12 cellular contexts compared by ENCODE assay signal in the genomic region with DNA sequence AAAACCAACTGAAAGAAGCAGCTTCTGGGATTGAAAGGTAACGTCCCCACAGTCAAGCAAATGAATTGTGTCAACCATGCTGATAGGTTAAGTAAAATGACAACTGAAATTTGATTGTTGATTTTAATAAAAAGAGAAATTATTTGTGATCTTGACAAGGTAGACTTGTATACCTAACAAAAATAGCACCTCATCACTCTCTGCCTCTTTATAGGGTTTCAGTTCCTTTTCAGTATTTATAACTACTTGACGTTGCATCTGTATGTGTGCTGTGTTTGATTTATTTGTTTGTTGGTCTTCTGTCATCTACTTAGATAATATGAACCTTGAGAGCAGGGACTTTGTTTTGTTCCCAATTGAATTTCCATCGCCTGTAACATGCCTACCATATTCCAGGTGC. TPM values are rescaled to one million over a fixed set of nuclear protein-coding genes. Genes with fewer than 3 reads are reported as not detected.
DNase-seq lines count a peak whose midpoint lies in the region; ATAC-seq, FAIRE-seq and TF ChIP-seq lines count a peak whose summit lies in the region.
"Had no signal": no experiment of that assay in that cellular context is flagged by ENCODE, and none has a peak within 500 bp of the region (broad histone marks: within the 10 kb centered on the region; RNA-seq: fewer than 3 reads in every experiment).

No MANE protein-coding gene starts in this region.

- no peak for FAIRE-seq in A549 (lab: Jason Lieb, UNC)
- FAIRE-seq: endometrium had no signal

- ATAC-seq in A549 = no peak
- peak; percentile 94 for ATAC-seq in GM19025 (IDR thresholded peaks at IDR 0.05; ENCODE audit: low read depth, unreplicated experiment)
- peak; percentile 96 for ATAC-seq in HG02678 (IDR thresholded peaks at IDR 0.05; ENCODE audit: unreplicated experiment)
- peak; percentile 96 for ATAC-seq in HG03521 (IDR thresholded peaks at IDR 0.05; ENCODE audit: unreplicated experiment)
- no peak for ATAC-seq in gastroesophageal sphincter

- no peak for TF ChIP-seq POLR2A in A549 (IDR thresholded peaks at IDR 0.05; ENCODE audit: low read length)
- TF ChIP-seq POLR2A in gastroesophageal sphincter (IDR thresholded peaks at IDR 0.05) = no peak
- no peak for TF ChIP-seq POLR2A in transverse colon (IDR thresholded peaks at IDR 0.05)

- H3K27me3 ChIP-seq in osteoblast (ENCODE audit: insufficient read depth, low read length) (no peaks in the 10 kb centered on the region), gastroesophageal sphincter (no peaks in the 10 kb centered on the region), transverse colon (no peaks in the 10 kb centered on the region)

- DNase-seq in A549 (ENCODE audit: low read depth in 1 of 2, low spot score in 1 of 2) (no peak), osteoblast (ENCODE audit: insufficient read length, low spot score, missing footprints) (no peak), transverse colon (no peak), NCI-H1694 treated with DMSO at 0.1 percent for 48 hours (lab: John Stamatoyannopoulos, UW) (no peak)
- DNase-seq: Kasumi-1, retina had no signal

- POLR2A ChIA-PET in A549 (lab: Yijun Ruan, JAX) = no interaction called here

- no peaks in the 10 kb centered on the region for H3K36me3 ChIP-seq in osteoblast (ENCODE audit: insufficient read depth, low read length)
- H3K36me3 ChIP-seq in gastroesophageal sphincter = no peaks in the 10 kb centered on the region
- no peaks in the 10 kb centered on the region for H3K36me3 ChIP-seq in transverse colon

- H3K27ac ChIP-seq in A549 (peak overlapping the region; percentile 89 to 95), osteoblast (ENCODE audit: low read depth, low read length) (no peak overlapping the region), gastroesophageal sphincter (no peak overlapping the region), transverse colon (no peak overlapping the region)
- H3K27ac ChIP-seq: VCaP had no signal

- CTCF ChIA-PET in A549 (lab: Yijun Ruan, JAX) = no interaction called here

- H3K4me2 ChIP-seq in A549 (peak overlapping the region; percentile 94), osteoblast (ENCODE audit: insufficient read depth, low read length) (no peak overlapping the region)

- H3K9me3 ChIP-seq in A549 (peaks cover 6% of the 10 kb centered on the region; the same call in 2 of the 3 replicates), osteoblast (ENCODE audit: low read depth, low read length) (no peaks in the 10 kb centered on the region), gastroesophageal sphincter (no peaks in the 10 kb centered on the region), transverse colon (no peaks in the 10 kb centered on the region)

- TF ChIP-seq EP300 in A549 (IDR thresholded peaks at IDR 0.05) = no peak
- TF ChIP-seq EP300 in gastroesophageal sphincter (IDR thresholded peaks at IDR 0.05) = no peak
- no peak for TF ChIP-seq EP300 in transverse colon (IDR thresholded peaks at IDR 0.05; ENCODE audit: low read depth)

- intact Hi-C loops in transverse colon (cut with DNase I; ENCODE audit: low total_unique reads) = no loop called here

- in situ Hi-C loops in transverse colon (cut with MboI; ENCODE audit: low pct_ligation_motif_present in 1 of 4, low pct_unique_long_range_greater_than_20kb in 1 of 4, low sequenced_read_pairs in 3 of 4) = no loop called here

- H3K4me3 ChIP-seq in A549 (no peak overlapping the region), osteoblast (ENCODE audit: insufficient read depth, low read length) (no peak overlapping the region), gastroesophageal sphincter (no peak overlapping the region), transverse colon (no peak overlapping the region)

- no peak for TF ChIP-seq RAD21 in A549 (conservative IDR thresholded peaks at IDR 0.05 in 1 of 2, IDR thresholded peaks at IDR 0.05 in 1 of 2)

- H3K4me1 ChIP-seq in A549 = peaks cover 32% of the 10 kb centered on the region
- H3K4me1 ChIP-seq in osteoblast (ENCODE audit: insufficient read depth, low read length) = peaks cover 31% of the 10 kb centered on the region
- H3K4me1 ChIP-seq in gastroesophageal sphincter = peaks cover 6 to 14% (median 9%) of the 10 kb centered on the region in 3 donors
- H3K4me1 ChIP-seq in transverse colon = peaks cover 4 to 9% (median 5%) of the 10 kb centered on the region in 4 donors

- no peak for TF ChIP-seq CTCF in A549 (IDR thresholded peaks at IDR 0.05)
- TF ChIP-seq CTCF in osteoblast (IDR thresholded peaks at IDR 0.05; ENCODE audit: extremely low read depth, low read depth, low read length) = no peak
- no peak for TF ChIP-seq CTCF in gastroesophageal sphincter (IDR thresholded peaks at IDR 0.05)
- TF ChIP-seq CTCF in transverse colon (IDR thresholded peaks at IDR 0.05) = no peak

- no peak overlapping the region for H2AFZ ChIP-seq in osteoblast (ENCODE audit: low read length)

- H4K20me1 ChIP-seq in osteoblast (ENCODE audit: insufficient read depth, low read length) = no peaks in the 10 kb centered on the region

- H3K79me2 ChIP-seq in osteoblast (ENCODE audit: insufficient read depth, low read length) = no peaks in the 10 kb centered on the region

- 68% methylated on average over 3 of the region's 3 CpGs for WGBS in A549 (ENCODE audit: missing lambda C conversion rate)
- WGBS in gastroesophageal sphincter (ENCODE audit: low coverage in 1 of 2), 2 donors = 92 to 93% methylated on average over 3 of the region's 3 CpGs
- 71 to 78% methylated on average over 3 of the region's 3 CpGs for WGBS in transverse colon (ENCODE audit: low coverage in 1 of 2), 2 donors

TF ChIP-seq in A549, 52 proteins besides CTCF, POLR2A, EP300 and RAD21:
- TF ChIP-seq FOSB (CRISPR knock-in tag; IDR thresholded peaks at IDR 0.05) = no peak
- TF ChIP-seq ZFP36 (IDR thresholded peaks at IDR 0.05; ENCODE audit: borderline replicate concordance, partially characterized antibody) = no peak
- TF ChIP-seq NR3C1 (IDR thresholded peaks at IDR 0.05) = no peak
- no peak for TF ChIP-seq SMC3 (IDR thresholded peaks at IDR 0.05)
- TF ChIP-seq FOXS1 (CRISPR knock-in tag; IDR thresholded peaks at IDR 0.05) = no peak
- no peak for TF ChIP-seq PBX3 (IDR thresholded peaks at IDR 0.05)
- TF ChIP-seq CHD4 (IDR thresholded peaks at IDR 0.05; ENCODE audit: borderline replicate concordance) = no peak
- no peak for TF ChIP-seq HMGXB4 (CRISPR knock-in tag; IDR thresholded peaks at IDR 0.05; ENCODE audit: borderline replicate concordance)
TF ChIP-seq in A549: peak in this region for 0.

RNA-seq across cellular contexts. Expression of gene PPP3CA, which starts 7.9 kb away (rescaled TPM):
- polyA plus RNA-seq in A549 (2011; rRNA removed) (33.7 and 42.4 TPM in 2 replicates), A549 (2017; fragmentation: RNase III; extraction: RNeasy Plus Mini Kit Qiagen cat#74134 plus additional on column Dnase treatment) (19.5 to 25.8 TPM (median 21.4 TPM) in 3 replicates)
- polyA plus RNA-seq in A549 (2012; cell fraction: cytosol; rRNA removed) = 7.4 and 9.1 TPM in 2 replicates
- polyA plus RNA-seq in A549 (2012; cell fraction: nucleus; rRNA removed) = 5.6 and 7.0 TPM in 2 replicates
- polyA minus RNA-seq in A549 (2011; rRNA and poly(A)+ RNA removed) = 36.3 and 46.9 TPM in 2 replicates
- total RNA-seq in osteoblast (80.0 and 93.7 TPM in 2 replicates), gastroesophageal sphincter (10 to 100 TPM; 21.1 to 29.2 (median 24.8) TPM), transverse colon (10 to 100 TPM; 29.2 to 50.7 (median 37.7) TPM)

Comparison
In these comparisons a context has a peak if more than half of its experiments do, and no peak if none do; other contexts are left out.
1. ATAC-seq: peak in GM19025 (single experiment), HG02678 (single experiment) and HG03521 (single experiment); none in A549 (0 of 2) and gastroesophageal sphincter (single experiment).
2. H3K27ac ChIP-seq: peak in A549 (2 of 2); none in osteoblast (single experiment), gastroesophageal sphincter (0 of 4) and transverse colon (0 of 4).